8 cellular contexts compared by ENCODE assay signal in genomic region chr9:133375116-133375723, GRCh38. TPM values are rescaled to one million over a fixed set of nuclear protein-coding genes. Genes with fewer than 3 reads are reported as not detected.
DNase-seq lines count a peak whose midpoint lies in the region; ATAC-seq and TF ChIP-seq lines count a peak whose summit lies in the region.

No MANE protein-coding gene starts in this region.

- H3K9me3 ChIP-seq in HUES48 (ENCODE audit: control insufficient read depth, insufficient read depth, low read length): no peaks in the 10 kb centered on the region

- peak overlapping the region; percentile 91 for H3K9ac ChIP-seq in HUES48 (ENCODE audit: low read depth, low read length)

- H3K4me3 Mint-ChIP-seq in activated B cell treated with CpG ODN at 0.5 μM for 24 hours (peak overlapping the region; percentile 91), progenitor cell of endocrine pancreas (ENCODE audit: low read depth) (peak overlapping the region; percentile 91)

- peak; percentile 27 for ATAC-seq in GM19438 (IDR thresholded peaks at IDR 0.05; ENCODE audit: low read depth, unreplicated experiment)
- no peak for ATAC-seq in activated B cell treated with CpG ODN at 0.5 μM for 24 hours (ENCODE audit: low read depth)

- H3K27ac Mint-ChIP-seq in activated B cell treated with CpG ODN at 0.5 μM for 24 hours (peak overlapping the region; percentile 74), progenitor cell of endocrine pancreas (peak overlapping the region; percentile 96)

- TF ChIP-seq CTCF in activated B cell treated with CpG ODN at 0.5 μM for 24 hours (IDR thresholded peaks at IDR 0.05) (no peak), foreskin fibroblast (IDR thresholded peaks at IDR 0.05; ENCODE audit: low read depth, low read length) (no peak), progenitor cell of endocrine pancreas (IDR thresholded peaks at IDR 0.05; ENCODE audit: unreplicated experiment) (peak; percentile 20)

- peak overlapping the region; percentile 86 for H3K27ac ChIP-seq in HUES48 (ENCODE audit: low read depth, low read length)

- peak overlapping the region; percentile 96 for H3K4me3 ChIP-seq in HUES48 (ENCODE audit: low read depth, low read length)
- peak overlapping the region; percentile 90 to 97 for H3K4me3 ChIP-seq in foreskin fibroblast (ENCODE audit: low read depth in 1 of 2, low read length in 2 of 2)

- intact Hi-C loops in activated B cell treated with CpG ODN at 0.5 μM for 24 hours (cut with micrococcal nuclease): loop anchor here (10.0 kb wide), 2 partner anchors 650 to 760 kb away; partner anchors contain the start of genes BRD3OS and WDR5
- intact Hi-C loops in posterior cingulate gyrus (cut with DNase I): no loop called here

- DNase-seq in DMS53 treated with DMSO at 0.1 percent for 48 hours (lab: John Stamatoyannopoulos, UW; ENCODE audit: unreplicated experiment) (peak; percentile 22), activated B cell treated with CpG ODN at 0.5 μM for 24 hours (no peak), foreskin fibroblast (peak in 1 of 2 donors; percentile 62), progenitor cell of endocrine pancreas (ENCODE audit: low spot score, unreplicated experiment) (peak; percentile 27), posterior cingulate gyrus (no peak), G401 (ENCODE audit: low spot score) (no peak)

- POLR2A ChIA-PET in activated B cell treated with CpG ODN at 0.5 μM for 24 hours (lab: Charles Lee): interaction anchor here (1.4 to 3.7 kb wide), 4 partner anchors 19 to 104 kb away, joined by 4 to 26 read pairs (median 11); partner anchors contain the start of genes MED22, REXO4, RPL7A and SLC2A6

- H3K4me1 ChIP-seq in HUES48 (ENCODE audit: control insufficient read depth, insufficient read depth, low read length): peaks cover 6% of the 10 kb centered on the region; the same call in 1 of the 2 replicates

- peaks cover 47% of the 10 kb centered on the region for H3K4me1 Mint-ChIP-seq in activated B cell treated with CpG ODN at 0.5 μM for 24 hours
- H3K4me1 Mint-ChIP-seq in progenitor cell of endocrine pancreas (ENCODE audit: low read depth): peaks cover 19% of the 10 kb centered on the region

- H3K36me3 Mint-ChIP-seq in activated B cell treated with CpG ODN at 0.5 μM for 24 hours (ENCODE audit: low read depth) (peaks cover 22% of the 10 kb centered on the region), progenitor cell of endocrine pancreas (ENCODE audit: insufficient read depth) (peaks cover 2% of the 10 kb centered on the region)

- peaks cover 8% of the 10 kb centered on the region; the same call in 1 of the 2 replicates for H3K27me3 ChIP-seq in HUES48 (ENCODE audit: control insufficient read depth, insufficient read depth, low read length)

- in situ Hi-C loops in G401 (cut with HindIII; ENCODE audit: low sequenced_read_pairs): loop anchor here (5.0 kb wide), 1 partner anchor 42 kb away; the partner anchor contains the start of gene REXO4

- H3K9me3 Mint-ChIP-seq in activated B cell treated with CpG ODN at 0.5 μM for 24 hours (no peaks in the 10 kb centered on the region), progenitor cell of endocrine pancreas (ENCODE audit: low read depth) (no peaks in the 10 kb centered on the region)

- no peaks in the 10 kb centered on the region for H3K27me3 Mint-ChIP-seq in activated B cell treated with CpG ODN at 0.5 μM for 24 hours
- H3K27me3 Mint-ChIP-seq in progenitor cell of endocrine pancreas: no peaks in the 10 kb centered on the region

- H3K36me3 ChIP-seq in HUES48 (ENCODE audit: control insufficient read depth, insufficient read depth, low read length): peaks cover 33% of the 10 kb centered on the region

- CTCF ChIA-PET in activated B cell treated with CpG ODN at 0.5 μM for 24 hours (lab: Charles Lee): no interaction called here

RNA-seq across cellular contexts. Expression of gene SURF4, which starts 0.6 kb away (rescaled TPM):
- 57.0 and 58.2 TPM in 2 replicates for total RNA-seq in activated B cell treated with CpG ODN at 0.5 μM for 24 hours
- total RNA-seq in progenitor cell of endocrine pancreas: 120 and 122 TPM in 2 replicates
- 333 and 361 TPM in 2 replicates for total RNA-seq in G401 (2014; rRNA removed; shearing (Covaris generic))

RNA-seq across cellular contexts. Expression of gene STKLD1, which starts 0.9 kb away (rescaled TPM):
- 0.37 and 0.44 TPM in 2 replicates for total RNA-seq in activated B cell treated with CpG ODN at 0.5 μM for 24 hours
- total RNA-seq in progenitor cell of endocrine pancreas: 3.8 and 4.0 TPM in 2 replicates
- 0.37 and 1.1 TPM in 2 replicates for total RNA-seq in G401 (2014; rRNA removed; shearing (Covaris generic))

RNA-seq across cellular contexts. Expression of gene SURF2, which starts 18.9 kb away (rescaled TPM):
- total RNA-seq in activated B cell treated with CpG ODN at 0.5 μM for 24 hours (17.3 and 17.8 TPM in 2 replicates), progenitor cell of endocrine pancreas (15.8 and 19.8 TPM in 2 replicates)
- total RNA-seq in G401 (2014; rRNA removed; shearing (Covaris generic)): 32.3 and 47.5 TPM in 2 replicates

RNA-seq across cellular contexts. Expression of gene SURF1, which starts 18.9 kb away (rescaled TPM):
- 33.6 and 38.9 TPM in 2 replicates for total RNA-seq in activated B cell treated with CpG ODN at 0.5 μM for 24 hours
- total RNA-seq in progenitor cell of endocrine pancreas: 36.3 and 42.9 TPM in 2 replicates
- total RNA-seq in G401 (2014; rRNA removed; shearing (Covaris generic)): 33.8 and 51.7 TPM in 2 replicates

RNA-seq across cellular contexts. Expression of gene RPL7A, which starts 27.2 kb away (rescaled TPM):
- total RNA-seq in activated B cell treated with CpG ODN at 0.5 μM for 24 hours (3,786 and 4,134 TPM in 2 replicates), progenitor cell of endocrine pancreas (2,045 and 2,098 TPM in 2 replicates)
- 3,218 and 3,629 TPM in 2 replicates for total RNA-seq in G401 (2014; rRNA removed; shearing (Covaris generic))

Comparison
In these comparisons a context has a peak if more than half of its experiments do, and no peak if none do; other contexts are left out.
1. DNase-seq: peak in DMS53 treated with DMSO at 0.1 percent for 48 hours (single experiment) and progenitor cell of endocrine pancreas (single experiment); none in activated B cell treated with CpG ODN at 0.5 μM for 24 hours (single experiment), posterior cingulate gyrus (0 of 10) and G401 (single experiment).